ENCODE assay signal across 8 cellular contexts in the genomic region with DNA sequence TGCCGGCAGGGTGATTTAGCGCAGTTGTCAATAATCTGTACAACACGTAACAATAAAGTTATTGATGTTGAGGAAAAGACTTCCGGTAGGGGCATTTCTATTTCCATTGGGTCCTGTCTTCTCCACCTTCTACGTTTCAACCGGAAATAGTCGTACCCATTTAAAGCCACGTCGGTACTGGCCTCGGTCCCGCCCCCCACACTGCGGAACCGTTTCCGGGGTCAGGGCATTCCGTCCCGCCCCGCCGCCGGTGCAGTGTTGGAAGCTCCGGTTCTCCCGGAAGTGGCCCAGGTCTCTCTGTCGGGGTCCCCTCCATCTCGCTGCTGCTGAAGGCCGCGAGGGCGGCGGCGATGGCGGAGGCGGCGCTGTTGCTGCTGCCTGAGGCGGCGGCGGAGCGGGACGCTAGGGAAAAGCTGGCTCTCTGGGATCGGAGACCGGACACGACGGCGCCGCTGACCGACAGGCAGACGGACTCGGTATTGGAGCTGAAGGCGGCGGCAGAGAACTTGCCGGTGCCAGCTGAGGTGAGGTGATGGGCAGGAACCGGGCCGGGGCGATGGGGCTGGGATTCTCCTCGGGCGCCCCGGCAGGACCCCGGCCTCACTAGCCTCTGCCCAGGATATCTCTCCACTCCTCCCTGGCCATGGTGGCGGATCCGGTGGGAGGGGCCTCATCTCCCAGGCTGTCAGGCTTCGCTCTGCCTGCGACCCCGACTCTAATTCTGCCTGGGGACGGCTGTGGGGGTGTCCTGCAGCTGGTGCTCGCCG. TPM values are rescaled to one million over a fixed set of nuclear protein-coding genes. Genes with fewer than 3 reads are reported as not detected.
DNase-seq lines count a peak whose midpoint lies in the region; ATAC-seq, FAIRE-seq and TF ChIP-seq lines count a peak whose summit lies in the region.

COG3 (plus strand) TSS at position 253 of the 767 bp plus-strand sequence; CDS start at position 351, 98 bp downstream.

- TF ChIP-seq CTCF in D721Med (IDR thresholded peaks at IDR 0.05; ENCODE audit: insufficient read depth, missing control alignments), result peak; percentile 25
- TF ChIP-seq CTCF in OCI-LY1 (IDR thresholded peaks at IDR 0.05; ENCODE audit: low read length), result no peak; the same call in 1 of the 2 replicates

- peak within 1 kb of the TSS; percentile 93 for H3K27ac ChIP-seq in HUES64 (ENCODE audit: low read depth, low read length)
- peak within 1 kb of the TSS; percentile 14 for H3K27ac ChIP-seq in OCI-LY1 (ENCODE audit: low read depth, low read length, poor library complexity, severe bottlenecking)

- no peaks in the 10 kb centered on the region for H3K9me2 ChIP-seq in OCI-LY1 (ENCODE audit: low read depth, low read length)

- under 1% methylated on average over 59 of the region's 63 CpGs for WGBS in HUES64

- in situ Hi-C loops in endometrial microvascular endothelial cells (cut with HindIII; ENCODE audit: inconsistent ontology term, low pct_unique_long_range_greater_than_20kb, low sequenced_read_pairs), result no loop called here

- H3K9ac ChIP-seq in HUES64 (ENCODE audit: low read depth, low read length) (peak within 1 kb of the TSS; percentile 93), OCI-LY1 (ENCODE audit: low read length) (peak within 1 kb of the TSS; percentile 85)

- no peaks in the 10 kb centered on the region for H4K20me1 ChIP-seq in OCI-LY1 (ENCODE audit: insufficient read depth, low read length)

- H3K4me3 ChIP-seq in HUES64 (ENCODE audit: low read length), result peak within 1 kb of the TSS; percentile 92
- H3K4me3 ChIP-seq in OCI-LY1 (ENCODE audit: low read depth, low read length, poor library complexity, severe bottlenecking), result peak within 1 kb of the TSS; percentile 82

- no peak for FAIRE-seq in D721Med (lab: Jason Lieb, UNC)

- peak within 1 kb of the TSS; percentile 88 for H3K4me2 ChIP-seq in OCI-LY1 (ENCODE audit: low read length)

- H3K4me1 ChIP-seq in HUES64 (ENCODE audit: insufficient read depth, low read length) (no peaks in the 10 kb centered on the region), OCI-LY1 (ENCODE audit: insufficient read depth, low read length, severe bottlenecking) (peaks cover 42% of the 10 kb centered on the region)

- peak; percentile 97 for ATAC-seq in GM21447 (IDR thresholded peaks at IDR 0.05; ENCODE audit: unreplicated experiment)

- DNase-seq in D721Med (ENCODE audit: insufficient read length, low spot score), result peak; percentile 83
- peak; percentile 93 for DNase-seq in activated CD8-positive, alpha-beta memory T cell treated with anti-CD3 and anti-CD28 coated beads, Interleukin-2, amount 50 U/mL, for 4 hours
- peak; percentile 98 for DNase-seq in mesenteric fat pad (ENCODE audit: low spot score)
- peak; percentile 87 for DNase-seq in stimulated activated CD8-positive, alpha-beta memory T cell treated with anti-CD3 and anti-CD28 coated beads, Interleukin-15, amount 100 ng/mL, for 24 hours (ENCODE audit: low read depth)

- H3K36me3 ChIP-seq in HUES64 (ENCODE audit: insufficient read depth, low read length) (peaks cover 4% of the 10 kb centered on the region; the same call in 1 of the 2 replicates), OCI-LY1 (ENCODE audit: insufficient read depth, low read length) (no peaks in the 10 kb centered on the region)

- H3F3A ChIP-seq in OCI-LY1 (ENCODE audit: insufficient read depth, low read length), result peaks cover 3% of the 10 kb centered on the region; the same call in 1 of the 2 replicates

- H2AFZ ChIP-seq in OCI-LY1 (ENCODE audit: low read length), result peak within 1 kb of the TSS; percentile 93; the same call in 1 of the 2 replicates

- peaks cover 22% of the 10 kb centered on the region; the same call in 1 of the 2 replicates for H3K27me3 ChIP-seq in HUES64 (ENCODE audit: insufficient read depth, low read length)
- no peaks in the 10 kb centered on the region for H3K27me3 ChIP-seq in OCI-LY1 (ENCODE audit: insufficient read depth, low read length)

- H3K79me2 ChIP-seq in OCI-LY1 (ENCODE audit: insufficient read depth, low read length), result peaks cover 20% of the 10 kb centered on the region

- H3K9me3 ChIP-seq in HUES64 (ENCODE audit: insufficient read depth, low read depth, low read length) (no peaks in the 10 kb centered on the region), OCI-LY1 (ENCODE audit: low read length) (0 out of 2 replicates have a peak, but pooled peaks cover 2% of the 10 kb centered on the region)

RNA-seq across cellular contexts. Expression of gene COG3, which starts in this region (rescaled TPM):
- polyA plus RNA-seq in HUES64 (2013, experiment 1 of 2), result 12.5 TPM
- polyA plus RNA-seq in HUES64 (2013, experiment 2 of 2), result 10.0 TPM
- 20.2 TPM for total RNA-seq in endometrial microvascular endothelial cells (ENCODE audit: inconsistent ontology term)
- 19.9 TPM for total RNA-seq in mesenteric fat pad

Comparison
In these comparisons a context has a peak if more than half of its experiments do, and no peak if none do; other contexts are left out.
1. Peak in every context shown above with its lines: DNase-seq, ATAC-seq, H3K4me3 ChIP-seq and H3K27ac ChIP-seq.